ENCODE assay signal across 21 cellular contexts in the genomic region with DNA sequence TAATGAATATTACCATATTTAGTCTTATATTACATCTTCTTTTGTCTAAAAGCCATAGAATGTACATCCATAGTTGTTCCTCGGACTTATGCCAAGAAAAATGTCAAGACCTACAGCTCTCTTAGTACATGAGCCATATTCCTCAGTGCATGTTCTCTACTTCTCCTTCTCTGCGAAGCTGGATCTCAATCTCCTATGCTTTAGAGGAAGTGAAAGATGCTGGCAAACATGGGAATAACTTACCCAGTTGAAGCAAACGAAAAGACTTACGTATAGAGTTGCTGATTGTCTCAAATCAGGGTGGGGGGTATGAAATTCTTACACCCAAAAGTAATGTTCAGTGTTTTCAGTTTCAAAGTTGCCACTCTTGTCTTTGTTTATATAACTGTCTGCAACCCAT. TPM values are rescaled to one million over a fixed set of nuclear protein-coding genes. Genes with fewer than 3 reads are reported as not detected.
A peak's percentile ranks its signal among the peaks of the same experiment; 100 is the strongest.
DNase-seq lines count a peak whose midpoint lies in the region; ATAC-seq and TF ChIP-seq lines count a peak whose summit lies in the region.
"Had no signal": no experiment of that assay in that cellular context is flagged by ENCODE, and none has a peak within 500 bp of the region (broad histone marks: within the 10 kb centered on the region; RNA-seq: fewer than 3 reads in every experiment).

No MANE protein-coding gene starts in this region.

- H4K91ac ChIP-seq in H9 (ENCODE audit: insufficient read length, low read depth, low read length) = no peak overlapping the region

- no peak overlapping the region for H4K5ac ChIP-seq in H9 (ENCODE audit: insufficient read length, low read depth, low read length)

- H4K8ac ChIP-seq in H9 (replicated peaks; ENCODE audit: insufficient read length, low read depth, low read length) = no peak overlapping the region

- no peak overlapping the region for H3K27ac Mint-ChIP-seq in H9
- peak overlapping the region; percentile 65 for H3K27ac Mint-ChIP-seq in dendritic cell treated with granulocyte-macrophage colony-stimulating factor and Interleukin-4, amounts not matched to agents 40 ng/mL and 50 ng/mL, for 4 days
- H3K27ac Mint-ChIP-seq in activated CD4-positive, alpha-beta T cell treated with anti-CD3 and anti-CD28 coated beads for 36 hours = no peak overlapping the region
- H3K27ac Mint-ChIP-seq: CD4-positive, CD25-positive, alpha-beta regulatory T cell had no signal

- ATAC-seq in activated CD4-positive, alpha-beta T cell treated with anti-CD3 and anti-CD28 coated beads for 36 hours = no peak
- ATAC-seq in HG03378 (IDR thresholded peaks at IDR 0.05; ENCODE audit: unreplicated experiment) = no peak

- H2BK12ac ChIP-seq in H9 (ENCODE audit: insufficient read length, low read depth, low read length) = no peak overlapping the region

- H3K56ac ChIP-seq in H9 (ENCODE audit: insufficient read length, low read depth, low read length) = no peak overlapping the region

- H2BK20ac ChIP-seq in H9 (ENCODE audit: low read depth, low read length, poor library complexity, severe bottlenecking) = no peak overlapping the region

- TF ChIP-seq CTCF in H9 (conservative IDR thresholded peaks at IDR 0.05) = no peak
- no peak for TF ChIP-seq CTCF in NB4 (IDR thresholded peaks at IDR 0.05; ENCODE audit: low read depth, low read length)

- no peak for TF ChIP-seq POLR2A in NB4 (IDR thresholded peaks at IDR 0.05; ENCODE audit: extremely low read depth, insufficient read length)

- POLR2A ChIA-PET in activated CD4-positive, alpha-beta T cell treated with anti-CD3 and anti-CD28 coated beads for 36 hours (lab: Charles Lee) = no interaction called here

- H3K9me3 Mint-ChIP-seq in H9 = no peaks in the 10 kb centered on the region; a peak in 1 of 5 replicates
- H3K9me3 Mint-ChIP-seq in dendritic cell treated with granulocyte-macrophage colony-stimulating factor and Interleukin-4, amounts not matched to agents 40 ng/mL and 50 ng/mL, for 4 days = no peaks in the 10 kb centered on the region
- H3K9me3 Mint-ChIP-seq in activated CD4-positive, alpha-beta T cell treated with anti-CD3 and anti-CD28 coated beads for 36 hours (ENCODE audit: low read depth) = no peaks in the 10 kb centered on the region

- H3K4me2 ChIP-seq in H9 (ENCODE audit: insufficient read depth, insufficient read length, low read length) = no peak overlapping the region

- peaks cover 36% of the 10 kb centered on the region for H3K27me3 Mint-ChIP-seq in H9 (ENCODE audit: low read depth)
- H3K27me3 Mint-ChIP-seq in dendritic cell treated with granulocyte-macrophage colony-stimulating factor and Interleukin-4, amounts not matched to agents 40 ng/mL and 50 ng/mL, for 4 days = no peaks in the 10 kb centered on the region
- H3K27me3 Mint-ChIP-seq in activated CD4-positive, alpha-beta T cell treated with anti-CD3 and anti-CD28 coated beads for 36 hours = peaks cover 2% of the 10 kb centered on the region

- WGBS in H9 (ENCODE audit: extremely low coverage, insufficient read length, low lambda C conversion rate) = no CpG with 5 or more reads among the region's 4 CpGs

- H3K36me3 Mint-ChIP-seq in H9 (ENCODE audit: insufficient read depth in 1 of 3, low read depth in 3 of 3) = no peaks in the 10 kb centered on the region
- no peaks in the 10 kb centered on the region for H3K36me3 Mint-ChIP-seq in dendritic cell treated with granulocyte-macrophage colony-stimulating factor and Interleukin-4, amounts not matched to agents 40 ng/mL and 50 ng/mL, for 4 days (ENCODE audit: low read depth)
- no peaks in the 10 kb centered on the region for H3K36me3 Mint-ChIP-seq in activated CD4-positive, alpha-beta T cell treated with anti-CD3 and anti-CD28 coated beads for 36 hours (ENCODE audit: low read depth)
- H3K36me3 Mint-ChIP-seq: CD4-positive, CD25-positive, alpha-beta regulatory T cell had no signal

- H3K4me1 ChIP-seq in H9 (ENCODE audit: insufficient read depth, low read length) = peaks cover 8% of the 10 kb centered on the region; the same call in 1 of the 2 replicates
- H3K4me1 ChIP-seq: Caco-2 had no signal

- no peaks in the 10 kb centered on the region for H3K9me3 ChIP-seq in H9 (ENCODE audit: control insufficient read depth, low read depth, low read length)
- H3K9me3 ChIP-seq: Caco-2 had no signal

- H2BK15ac ChIP-seq in H9 (ENCODE audit: low read depth, low read length) = no peak overlapping the region

- H3K79me2 ChIP-seq in H9 (ENCODE audit: insufficient read depth, low read length) = no peaks in the 10 kb centered on the region

- H3K4ac ChIP-seq in H9 (ENCODE audit: low read depth, low read length) = no peak overlapping the region

- peaks cover 26 to 44% of the 10 kb centered on the region in 2 experiments for H3K4me1 Mint-ChIP-seq in H9
- peaks cover 21% of the 10 kb centered on the region for H3K4me1 Mint-ChIP-seq in dendritic cell treated with granulocyte-macrophage colony-stimulating factor and Interleukin-4, amounts not matched to agents 40 ng/mL and 50 ng/mL, for 4 days (ENCODE audit: low read depth)
- no peaks in the 10 kb centered on the region for H3K4me1 Mint-ChIP-seq in activated CD4-positive, alpha-beta T cell treated with anti-CD3 and anti-CD28 coated beads for 36 hours
- H3K4me1 Mint-ChIP-seq: CD4-positive, CD25-positive, alpha-beta regulatory T cell had no signal

- no peak overlapping the region for H3K9ac ChIP-seq in H9 (ENCODE audit: extremely low read depth, insufficient read length, low read length)

- no peak overlapping the region for H3K18ac ChIP-seq in H9 (ENCODE audit: insufficient read length, low read depth, low read length)

- H2BK120ac ChIP-seq in H9 (ENCODE audit: low read depth, low read length, poor library complexity, severe bottlenecking) = no peak overlapping the region

- no peak overlapping the region for H3K4me3 Mint-ChIP-seq in H9
- H3K4me3 Mint-ChIP-seq in dendritic cell treated with granulocyte-macrophage colony-stimulating factor and Interleukin-4, amounts not matched to agents 40 ng/mL and 50 ng/mL, for 4 days = no peak overlapping the region
- H3K4me3 Mint-ChIP-seq in activated CD4-positive, alpha-beta T cell treated with anti-CD3 and anti-CD28 coated beads for 36 hours = no peak overlapping the region
- H3K4me3 Mint-ChIP-seq: CD4-positive, CD25-positive, alpha-beta regulatory T cell had no signal

- no peak overlapping the region for H2AFZ ChIP-seq in H9 (ENCODE audit: low read length)

- H3K23me2 ChIP-seq in H9 (ENCODE audit: insufficient read length, low read depth, low read length, poor library complexity, severe bottlenecking) = no peaks in the 10 kb centered on the region

- no peak overlapping the region for H3K27ac ChIP-seq in H9 (ENCODE audit: insufficient read length, low read depth, low read length)

- H3K4me3 ChIP-seq in NB4 (ENCODE audit: low read depth, low read length) = no peak overlapping the region

- no peaks in the 10 kb centered on the region for H4K20me1 ChIP-seq in H9 (ENCODE audit: control insufficient read depth, insufficient read depth, insufficient read length)

- peak overlapping the region; percentile 44 for H2AK5ac ChIP-seq in H9 (ENCODE audit: insufficient read length, low read length)

- H3K27me3 ChIP-seq in H9 (ENCODE audit: insufficient read depth, low read length) = no peaks in the 10 kb centered on the region; the same call in 1 of the 2 replicates

- no peak overlapping the region for H3T11ph ChIP-seq in H9 (ENCODE audit: low read length)

- no peak overlapping the region for H3K23ac ChIP-seq in H9 (ENCODE audit: insufficient read length, low read depth, low read length)

- intact Hi-C loops in dendritic cell treated with granulocyte-macrophage colony-stimulating factor and Interleukin-4, amounts not matched to agents 40 ng/mL and 50 ng/mL, for 4 days (cut with micrococcal nuclease) = no loop called here
- intact Hi-C loops in activated CD4-positive, alpha-beta T cell treated with anti-CD3 and anti-CD28 coated beads for 36 hours (cut with DNase I, micrococcal nuclease) = no loop called here

- CTCF ChIA-PET in activated CD4-positive, alpha-beta T cell treated with anti-CD3 and anti-CD28 coated beads for 36 hours (lab: Charles Lee) = no interaction called here

- no peak overlapping the region for H2BK5ac ChIP-seq in H9 (ENCODE audit: insufficient read length, low read length)

- H3K79me1 ChIP-seq in H9 (ENCODE audit: insufficient read depth, low read depth, low read length, poor library complexity, severe bottlenecking) = no peaks in the 10 kb centered on the region

- no peak for DNase-seq in H9
- peak; percentile 12 for DNase-seq in NB4 (ENCODE audit: low read depth)
- DNase-seq in pons (ENCODE audit: low spot score) = peak; percentile 35
- DNase-seq in activated CD4-positive, alpha-beta T cell treated with anti-CD3 and anti-CD28 coated beads for 36 hours = no peak
- DNase-seq in NCI-H187 treated with DMSO at 0.1 percent for 48 hours (lab: John Stamatoyannopoulos, UW) = no peak
- DNase-seq: ACHN; AML-193; Caco-2; CD4-positive, CD25-positive, alpha-beta regulatory T cell; DMS53; KBM-7; NCI-H1105; NCI-H1694; NCI-H2107; NCI-H2227 treated with DMSO at 0.1 percent for 48 hours; NCI-H524 had no signal

- H3K14ac ChIP-seq in H9 (ENCODE audit: insufficient read depth, low read length) = no peak overlapping the region

RNA-seq across cellular contexts. Expression of gene OR13G1, which starts 32.7 kb away (rescaled TPM):
- total RNA-seq in H9 (2021) = not detected in 2 replicates
- not detected for total RNA-seq in activated CD4-positive, alpha-beta T cell treated with anti-CD3 and anti-CD28 coated beads for 36 hours
- total RNA-seq: Caco-2; CD4-positive, CD25-positive, alpha-beta regulatory T cell; OCI-LY7; RPMI7951; SK-MEL-5 had no signal

RNA-seq across cellular contexts. Expression of gene OR2G3, which starts 41.5 kb away (rescaled TPM):
- total RNA-seq in H9 (2021) = not detected in 2 replicates
- not detected for total RNA-seq in activated CD4-positive, alpha-beta T cell treated with anti-CD3 and anti-CD28 coated beads for 36 hours
- total RNA-seq: Caco-2; CD4-positive, CD25-positive, alpha-beta regulatory T cell; OCI-LY7; RPMI7951; SK-MEL-5 had no signal

RNA-seq across cellular contexts. Expression of gene OR2G2, which starts 58.7 kb away (rescaled TPM):
- total RNA-seq in H9 (2021) = not detected in 2 replicates
- total RNA-seq in activated CD4-positive, alpha-beta T cell treated with anti-CD3 and anti-CD28 coated beads for 36 hours = not detected
- total RNA-seq: Caco-2; CD4-positive, CD25-positive, alpha-beta regulatory T cell; OCI-LY7; RPMI7951; SK-MEL-5 had no signal

Comparison
In these comparisons a context has a peak if more than half of its experiments do, and no peak if none do; other contexts are left out.
1. DNase-seq: peak in NB4 (single experiment) and pons (single experiment); none in H9 (single experiment), activated CD4-positive, alpha-beta T cell treated with anti-CD3 and anti-CD28 coated beads for 36 hours (single experiment) and NCI-H187 treated with DMSO at 0.1 percent for 48 hours (single experiment).